ENCODE assay signal across 29 cellular contexts in genomic region chr4:82756061-82756460, GRCh38. TPM values are rescaled to one million over a fixed set of nuclear protein-coding genes. Genes with fewer than 3 reads are reported as not detected.
"Had no signal": no experiment of that assay in that cellular context is flagged by ENCODE, and none has a peak within 500 bp of the region (broad histone marks: within the 10 kb centered on the region; RNA-seq: fewer than 3 reads in every experiment).

No MANE protein-coding gene starts in this region.

- H3K4me3 ChIP-seq: adrenal gland, body of pancreas, breast epithelium, cardiac muscle cell had no signal

- H3K27ac ChIP-seq: body of pancreas, breast epithelium, cardiac muscle cell, WERI-Rb-1 had no signal

- ATAC-seq: activated CD4-positive, CD25-positive, alpha-beta regulatory T cell treated with anti-CD3 and anti-CD28 coated beads, Interleukin-2, amount 50 U/mL, for 24 hours; activated CD8-positive, alpha-beta memory T cell treated with anti-CD3 and anti-CD28 coated beads, Interleukin-2, amount 10 ng/mL, durations not matched to agents 7 days and 5 days; activated CD8-positive, alpha-beta T cell treated with anti-CD3 and anti-CD28 coated beads, Interleukin-2, amount 10 ng/mL, durations not matched to agents 7 days and 5 days; activated naive CD8-positive, alpha-beta T cell treated with anti-CD3 and anti-CD28 coated beads, Interleukin-2, amount 50 U/mL, for 24 hours; body of pancreas; esophagus mucosa; T-helper 17 cell had no signal

- H3K9me3 ChIP-seq: adrenal gland, body of pancreas, breast epithelium had no signal

- DNase-seq: activated B cell treated with CpG ODN at 0.5 μM for 24 hours; activated CD4-positive, alpha-beta T cell treated with anti-CD3 and anti-CD28 coated beads for 48 hours; activated CD4-positive, alpha-beta T cell treated with anti-CD3 and anti-CD28 coated beads, Interleukin-2, amount 50 U/mL, for 1 hour; activated CD4-positive, alpha-beta T cell treated with anti-CD3 and anti-CD28 coated beads, Interleukin-2, amount 50 U/mL, for 48 hours; activated CD8-positive, alpha-beta memory T cell treated with anti-CD3 and anti-CD28 coated beads, Interleukin-2, amount 10 ng/mL, durations not matched to agents 7 days and 5 days; activated CD8-positive, alpha-beta memory T cell treated with anti-CD3 and anti-CD28 coated beads, Interleukin-2, amount 50 U/mL, for 4 hours; activated CD8-positive, alpha-beta T cell treated with anti-CD3 and anti-CD28 coated beads, Interleukin-2, amount 10 ng/mL, durations not matched to agents 7 days and 5 days; activated effector memory CD4-positive, alpha-beta T cell treated with anti-CD3 and anti-CD28 coated beads, Interleukin-2, amount 50 U/mL, for 16 hours; activated naive CD4-positive, alpha-beta T cell treated with anti-CD3 and anti-CD28 coated beads for 36 hours; activated naive CD8-positive, alpha-beta T cell treated with anti-CD3 and anti-CD28 coated beads for 36 hours; activated naive CD8-positive, alpha-beta T cell treated with anti-CD3 and anti-CD28 coated beads, Interleukin-2, amount 50 U/mL, for 24 hours; activated T-cell treated with anti-CD3 and anti-CD28 coated beads, Interleukin-2, amount 50 U/mL, for 1 hour; activated T-cell treated with anti-CD3 and anti-CD28 coated beads, Interleukin-2, amount 50 U/mL, for 48 hours; amygdala; aorta; body of pancreas; cortex of kidney; dermis blood vessel endothelial cell; effector CD8-positive, alpha-beta T cell; foreskin fibroblast; T-helper 1 cell; T-helper 17 cell; T1000; WERI-Rb-1 had no signal

- H3K36me3 ChIP-seq: adrenal gland, breast epithelium, cardiac muscle cell, WERI-Rb-1 had no signal

- H3K27me3 ChIP-seq: adrenal gland, body of pancreas, breast epithelium had no signal

- H3K4me1 ChIP-seq: breast epithelium had no signal

RNA-seq across cellular contexts. Expression of gene SCD5, which starts 42.5 kb away (rescaled TPM):
- total RNA-seq: activated B cell treated with CpG ODN at 0.5 μM for 24 hours had no signal
